8 cellular contexts compared by ENCODE assay signal in genomic region chr17:45051060-45051719, GRCh38. TPM values are rescaled to one million over a fixed set of nuclear protein-coding genes. Genes with fewer than 3 reads are reported as not detected.
A peak's percentile ranks its signal among the peaks of the same experiment; 100 is the strongest.
DNase-seq lines count a peak whose midpoint lies in the region; ATAC-seq, FAIRE-seq and TF ChIP-seq lines count a peak whose summit lies in the region.

A gene with protein sequence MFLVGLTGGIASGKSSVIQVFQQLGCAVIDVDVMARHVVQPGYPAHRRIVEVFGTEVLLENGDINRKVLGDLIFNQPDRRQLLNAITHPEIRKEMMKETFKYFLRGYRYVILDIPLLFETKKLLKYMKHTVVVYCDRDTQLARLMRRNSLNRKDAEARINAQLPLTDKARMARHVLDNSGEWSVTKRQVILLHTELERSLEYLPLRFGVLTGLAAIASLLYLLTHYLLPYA (minus strand): TSS chr17:45051632. CDS start chr17:45034885, 16,747 bp downstream.

- TF ChIP-seq POLR2A in A549 (IDR thresholded peaks at IDR 0.05; ENCODE audit: low read length): peak; percentile 75
- TF ChIP-seq POLR2A in breast epithelium (IDR thresholded peaks at IDR 0.05): peak; percentile 43

- H3K27me3 ChIP-seq in WERI-Rb-1 (ENCODE audit: insufficient read depth, low read depth, severe bottlenecking): no peaks in the 10 kb centered on the region
- H3K27me3 ChIP-seq in breast epithelium: no peaks in the 10 kb centered on the region
- H3K27me3 ChIP-seq in small intestine (ENCODE audit: control insufficient read depth in 2 of 2, insufficient read depth in 2 of 2, low read length in 2 of 2): no peaks in the 10 kb centered on the region

- DNase-seq in A549 (ENCODE audit: low read depth in 1 of 2, low spot score in 1 of 2) (peak; percentile 93 to 97), NCI-H2196 (lab: John Stamatoyannopoulos, UW; ENCODE audit: unreplicated experiment) (peak; percentile 96), WERI-Rb-1 (peak; percentile 97), breast epithelium (ENCODE audit: low spot score in 2 of 2) (peak; percentile 90 to 94), iPS-NIHi11 (ENCODE audit: low spot score) (peak; percentile 95), small intestine (peak; percentile 95)

- H3K27ac ChIP-seq in A549 (peak within 1 kb of the TSS; percentile 91 to 95), WERI-Rb-1 (peak within 1 kb of the TSS; percentile 99), breast epithelium (peak within 1 kb of the TSS; percentile 97), small intestine (ENCODE audit: low read depth in 1 of 2, low read length in 1 of 2) (peak within 1 kb of the TSS; percentile 94 to 99)

- H3K9me3 ChIP-seq in A549 (no peaks in the 10 kb centered on the region), WERI-Rb-1 (ENCODE audit: severe bottlenecking) (no peaks in the 10 kb centered on the region), breast epithelium (no peaks in the 10 kb centered on the region), small intestine (ENCODE audit: control insufficient read depth, low read depth) (no peaks in the 10 kb centered on the region)

- WGBS in A549 (ENCODE audit: missing lambda C conversion rate): under 1% methylated on average over 17 of the region's 56 CpGs
- 0 to 1% (median 0%) methylated on average over 26 to 56 of the region's 56 CpGs for WGBS in small intestine, 3 donors

- no peak for TF ChIP-seq EP300 in A549 (IDR thresholded peaks at IDR 0.05)

- intact Hi-C loops in breast epithelium (cut with DNase I; ENCODE audit: low total_unique reads): no loop called here

- peaks cover 35% of the 10 kb centered on the region for H3K4me1 ChIP-seq in A549
- peaks cover 0 to 5% of the 10 kb centered on the region in 2 donors for H3K4me1 ChIP-seq in breast epithelium
- H3K4me1 ChIP-seq in small intestine (ENCODE audit: control insufficient read depth in 2 of 2, insufficient read depth in 1 of 2, low read depth in 1 of 2, low read length in 1 of 2): peaks cover 3% of the 10 kb centered on the region in 2 donors

- CTCF ChIA-PET in A549 (lab: Yijun Ruan, JAX): interaction anchor here (0.8 to 66.5 kb wide), 9 partner anchors 9 to 126 kb away, joined by 3 to 1853 read pairs (median 4); partner anchors contain the start of genes ACBD4 and GFAP

- ATAC-seq in A549: peak; percentile 97 to 99
- peak; percentile 94 for ATAC-seq in GM18868 (IDR thresholded peaks at IDR 0.05; ENCODE audit: unreplicated experiment)
- peak; percentile 91 for ATAC-seq in HG03108 (IDR thresholded peaks at IDR 0.05; ENCODE audit: unreplicated experiment)

- H3K4me3 ChIP-seq in A549 (peak within 1 kb of the TSS; percentile 54), WERI-Rb-1 (ENCODE audit: low read depth, low read length) (peak within 1 kb of the TSS; percentile 99), breast epithelium (peak within 1 kb of the TSS; percentile 51 to 91 (median 63)), small intestine (ENCODE audit: low read depth in 1 of 2, low read length in 2 of 2) (peak within 1 kb of the TSS; percentile 56 to 69)

- H3K4me2 ChIP-seq in A549: peak within 1 kb of the TSS; percentile 89

- POLR2A ChIA-PET in A549 (lab: Yijun Ruan, JAX): interaction anchor here (0.9 to 4.1 kb wide), 8 partner anchors 10 to 111 kb away, joined by 3 to 74 read pairs (median 3); partner anchors contain the start of genes HEXIM1, HEXIM2 and NMT1

- TF ChIP-seq CTCF in A549 (IDR thresholded peaks at IDR 0.05): no peak
- TF ChIP-seq CTCF in WERI-Rb-1 (IDR thresholded peaks at IDR 0.05; ENCODE audit: low read depth, low read length): no peak
- no peak for TF ChIP-seq CTCF in breast epithelium (IDR thresholded peaks at IDR 0.05)

- no peak for FAIRE-seq in A549 (lab: Jason Lieb, UNC)
- no peak for FAIRE-seq in small intestine (lab: Jason Lieb, UNC)

- H3K36me3 ChIP-seq in WERI-Rb-1: peaks cover under 1% of the 10 kb centered on the region
- no peaks in the 10 kb centered on the region for H3K36me3 ChIP-seq in breast epithelium
- H3K36me3 ChIP-seq in small intestine (ENCODE audit: control insufficient read depth in 2 of 2, insufficient read depth in 2 of 2, low read length in 2 of 2): no peaks in the 10 kb centered on the region

- TF ChIP-seq RAD21 in A549 (conservative IDR thresholded peaks at IDR 0.05 in 1 of 2, IDR thresholded peaks at IDR 0.05 in 1 of 2): no peak

TF ChIP-seq in A549, 52 proteins besides CTCF, POLR2A, EP300 and RAD21:
- peak; percentile 89; the same call in 1 of the 2 replicates for TF ChIP-seq KDM1A (IDR thresholded peaks at IDR 0.05; ENCODE audit: low read depth)
- TF ChIP-seq, protein P1, sequence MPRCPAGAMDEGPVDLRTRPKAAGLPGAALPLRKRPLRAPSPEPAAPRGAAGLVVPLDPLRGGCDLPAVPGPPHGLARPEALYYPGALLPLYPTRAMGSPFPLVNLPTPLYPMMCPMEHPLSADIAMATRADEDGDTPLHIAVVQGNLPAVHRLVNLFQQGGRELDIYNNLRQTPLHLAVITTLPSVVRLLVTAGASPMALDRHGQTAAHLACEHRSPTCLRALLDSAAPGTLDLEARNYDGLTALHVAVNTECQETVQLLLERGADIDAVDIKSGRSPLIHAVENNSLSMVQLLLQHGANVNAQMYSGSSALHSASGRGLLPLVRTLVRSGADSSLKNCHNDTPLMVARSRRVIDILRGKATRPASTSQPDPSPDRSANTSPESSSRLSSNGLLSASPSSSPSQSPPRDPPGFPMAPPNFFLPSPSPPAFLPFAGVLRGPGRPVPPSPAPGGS (IDR thresholded peaks at IDR 0.05): peak; percentile 66; the same call in 2 of the 3 replicates
- TF ChIP-seq HOXB5 (CRISPR knock-in tag; IDR thresholded peaks at IDR 0.05): no peak
- peak; percentile 96 for TF ChIP-seq PHF8 (IDR thresholded peaks at IDR 0.05; ENCODE audit: borderline replicate concordance, low read depth)
- no peak for TF ChIP-seq ELK1 (IDR thresholded peaks at IDR 0.05; ENCODE audit: low read depth, low read length)
- peak; percentile 88; the same call in 1 of the 2 replicates for TF ChIP-seq ESRRA (IDR thresholded peaks at IDR 0.05; ENCODE audit: borderline replicate concordance, low read length)
- peak; percentile 42 to 78; a peak in 3 of 5 replicates for TF ChIP-seq JUN (IDR thresholded peaks at IDR 0.05)
- TF ChIP-seq MAZ (IDR thresholded peaks at IDR 0.05; ENCODE audit: borderline replicate concordance, low read depth, low read length): 0 out of 2 replicates have a peak, but pooled peaks have one; percentile 63

RNA-seq across cellular contexts. Expression of the gene that starts here (rescaled TPM):
- polyA plus RNA-seq in A549 (2011; rRNA removed) (21.4 and 26.2 TPM in 2 replicates), A549 (2017; fragmentation: RNase III; extraction: RNeasy Plus Mini Kit Qiagen cat#74134 plus additional on column Dnase treatment) (17.4 to 18.7 TPM (median 18.2 TPM) in 3 replicates), small intestine (10 to 100 TPM in 1 of 3 donors, 1 to 10 TPM in 2; 4.2 to 15.2 (median 7.6) TPM)
- polyA plus RNA-seq in A549 (2012; cell fraction: cytosol; rRNA removed): 27.3 and 36.1 TPM in 2 replicates
- polyA plus RNA-seq in A549 (2012; cell fraction: nucleus; rRNA removed): 50.5 and 50.8 TPM in 2 replicates
- 68.2 and 69.2 TPM in 2 replicates for polyA minus RNA-seq in A549 (2011; rRNA and poly(A)+ RNA removed)
- 10 to 100 TPM; 44.0 to 76.8 (median 48.2) TPM for total RNA-seq in breast epithelium

Comparison
In these comparisons a context has a peak if more than half of its experiments do, and no peak if none do; other contexts are left out.
1. Peak in every context shown above with its lines: DNase-seq, ATAC-seq, H3K4me3 ChIP-seq and H3K27ac ChIP-seq.